Comparison of ENCODE assay signal across 10 cellular contexts in the genomic region with DNA sequence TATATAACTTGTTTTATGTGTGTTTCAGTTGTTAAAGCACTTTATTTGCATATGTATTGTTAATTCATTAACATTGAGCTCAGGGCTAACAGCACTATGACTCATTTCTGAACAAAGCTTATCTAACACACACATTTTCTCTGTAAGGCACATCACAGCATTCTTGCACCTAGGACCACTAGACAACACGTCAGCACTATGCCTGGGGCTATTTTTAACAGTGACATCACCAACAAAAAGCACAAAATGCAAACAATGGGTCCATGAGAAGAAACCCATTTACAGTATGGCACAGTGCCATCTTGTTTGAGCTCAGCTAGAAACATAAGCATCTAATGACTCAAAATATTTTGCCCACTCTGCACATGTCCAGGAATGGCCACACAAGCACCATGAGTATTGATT.
DNase-seq lines count a peak whose midpoint lies in the region; ATAC-seq and TF ChIP-seq lines count a peak whose summit lies in the region.
"Had no signal": no experiment of that assay in that cellular context is flagged by ENCODE, and none has a peak within 500 bp of the region (broad histone marks: within the 10 kb centered on the region; RNA-seq: fewer than 3 reads in every experiment).

No MANE protein-coding gene starts in this region.

- H3K4me1 ChIP-seq in A673 (ENCODE audit: insufficient read depth, low read length, poor library complexity, severe bottlenecking), result no peaks in the 10 kb centered on the region

- peak; percentile 4 for DNase-seq in A673 (ENCODE audit: low spot score)
- peak; percentile 75 for DNase-seq in T1000 (lab: John Stamatoyannopoulos, UW)
- DNase-seq in left lobe of liver (ENCODE audit: low spot score), result no peak
- DNase-seq in activated T-cell treated with anti-CD3 and anti-CD28 coated beads for 4 hours, result no peak
- DNase-seq in HK-2 (ENCODE audit: unreplicated experiment), result no peak
- DNase-seq in stimulated activated naive CD8-positive, alpha-beta T cell treated with anti-CD3 and anti-CD28 coated beads, Interleukin-15, amount 100 ng/mL, for 72 hours, result no peak
- DNase-seq: kidney had no signal

- H3K4me3 Mint-ChIP-seq in stimulated activated naive CD8-positive, alpha-beta T cell treated with anti-CD3 and anti-CD28 coated beads, Interleukin-15, amount 100 ng/mL, for 72 hours, result no peak overlapping the region
- H3K4me3 Mint-ChIP-seq: CD14-positive monocyte had no signal

- H3K9me3 ChIP-seq in A673 (ENCODE audit: low read depth, low read length, poor library complexity, severe bottlenecking), result no peaks in the 10 kb centered on the region

- H3K27ac ChIP-seq in A673 (ENCODE audit: low read depth, low read length, poor library complexity, severe bottlenecking), result no peak overlapping the region

- no peak overlapping the region for H3K27ac Mint-ChIP-seq in stimulated activated naive CD8-positive, alpha-beta T cell treated with anti-CD3 and anti-CD28 coated beads, Interleukin-15, amount 100 ng/mL, for 72 hours
- H3K27ac Mint-ChIP-seq: CD14-positive monocyte had no signal

- POLR2A ChIA-PET in A673 (lab: Charles Lee; ENCODE audit: low non-redundant PET), result no interaction called here

- intact Hi-C loops in A673 (cut with micrococcal nuclease; ENCODE audit: unreplicated experiment), result no loop called here

- BruUV-seq in A673 (replicated peaks; lab: Mats Ljungman, UMichigan), result no TSS peak

- H3K4me3 ChIP-seq in A673 (ENCODE audit: low read depth, low read length, poor library complexity, severe bottlenecking), result no peak overlapping the region

- H3K27me3 Mint-ChIP-seq in stimulated activated naive CD8-positive, alpha-beta T cell treated with anti-CD3 and anti-CD28 coated beads, Interleukin-15, amount 100 ng/mL, for 72 hours, result no peaks in the 10 kb centered on the region

- peaks cover 0 to 6% of the 10 kb centered on the region in 2 donors for H3K9me3 Mint-ChIP-seq in stimulated activated naive CD8-positive, alpha-beta T cell treated with anti-CD3 and anti-CD28 coated beads, Interleukin-15, amount 100 ng/mL, for 72 hours

- H3K27me3 ChIP-seq in A673 (replicated peaks; ENCODE audit: insufficient read depth, low read depth, low read length, poor library complexity), result no peaks in the 10 kb centered on the region

- CTCF ChIA-PET in A673 (lab: Charles Lee), result no interaction called here

- H3K4me1 Mint-ChIP-seq in stimulated activated naive CD8-positive, alpha-beta T cell treated with anti-CD3 and anti-CD28 coated beads, Interleukin-15, amount 100 ng/mL, for 72 hours, result no peaks in the 10 kb centered on the region
- H3K4me1 Mint-ChIP-seq: CD14-positive monocyte had no signal

- TF ChIP-seq CTCF in A673 (conservative IDR thresholded peaks at IDR 0.05; ENCODE audit: low read depth, low read length), result no peak

- ATAC-seq in GM19395 (IDR thresholded peaks at IDR 0.05; ENCODE audit: unreplicated experiment) (peak; percentile 94), HG03097 (IDR thresholded peaks at IDR 0.05; ENCODE audit: low FRiP score, unreplicated experiment) (peak; percentile 98), left lobe of liver (no peak)
- ATAC-seq in stimulated activated naive CD8-positive, alpha-beta T cell treated with anti-CD3 and anti-CD28 coated beads, Interleukin-15, amount 100 ng/mL, for 72 hours, result no peak

- no peaks in the 10 kb centered on the region for H3K36me3 ChIP-seq in A673 (ENCODE audit: insufficient read depth, low read length, poor library complexity, severe bottlenecking)

Comparison
In these comparisons a context has a peak if more than half of its experiments do, and no peak if none do; other contexts are left out.
1. DNase-seq: peak in A673 (single experiment) and T1000 (single experiment); none in left lobe of liver (single experiment), activated T-cell treated with anti-CD3 and anti-CD28 coated beads for 4 hours (single experiment), HK-2 (single experiment) and stimulated activated naive CD8-positive, alpha-beta T cell treated with anti-CD3 and anti-CD28 coated beads, Interleukin-15, amount 100 ng/mL, for 72 hours (0 of 2).
2. ATAC-seq: peak in GM19395 (single experiment) and HG03097 (single experiment); none in left lobe of liver (single experiment) and stimulated activated naive CD8-positive, alpha-beta T cell treated with anti-CD3 and anti-CD28 coated beads, Interleukin-15, amount 100 ng/mL, for 72 hours (single experiment).